In the genomic region with DNA sequence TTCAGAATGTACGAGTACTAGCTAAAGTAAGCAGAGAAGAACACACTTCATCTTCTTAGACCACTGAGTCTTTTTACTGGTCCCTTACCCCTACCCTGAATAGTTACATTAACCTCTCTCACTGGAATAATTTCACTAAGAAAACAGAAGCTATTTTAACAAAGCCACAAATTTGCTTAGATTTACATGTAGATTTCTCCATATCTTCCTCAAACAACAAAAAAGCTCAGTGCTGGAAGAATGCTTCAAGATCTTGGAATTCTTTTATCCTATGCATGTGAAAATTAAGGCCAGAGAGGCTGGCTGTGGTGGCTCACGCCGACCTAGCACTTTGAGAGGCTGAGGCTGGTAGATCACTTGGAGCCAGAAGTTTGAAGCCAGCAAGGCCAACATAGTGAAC, we compare ENCODE assay signal across 18 cellular contexts. TPM values are rescaled to one million over a fixed set of nuclear protein-coding genes. Genes with fewer than 3 reads are reported as not detected.
A peak's percentile ranks its signal among the peaks of the same experiment; 100 is the strongest.
DNase-seq lines count a peak whose midpoint lies in the region; ATAC-seq and TF ChIP-seq lines count a peak whose summit lies in the region.
"Had no signal": no experiment of that assay in that cellular context is flagged by ENCODE, and none has a peak within 500 bp of the region (broad histone marks: within the 10 kb centered on the region; RNA-seq: fewer than 3 reads in every experiment).

No MANE protein-coding gene starts in this region.

- peak overlapping the region; percentile 55 for H3K27ac Mint-ChIP-seq in activated CD8-positive, alpha-beta T cell treated with anti-CD3 and anti-CD28 coated beads, Interleukin-2, amount 10 ng/mL, durations not matched to agents 7 days and 5 days
- no peak overlapping the region for H3K27ac Mint-ChIP-seq in activated CD8-positive, alpha-beta T cell treated with anti-CD3 and anti-CD28 coated beads for 36 hours
- peak overlapping the region; percentile 77 for H3K27ac Mint-ChIP-seq in chondrocyte (ENCODE audit: unreplicated experiment)
- H3K27ac Mint-ChIP-seq: T-helper 1 cell treated with Interleukin-12 subunit alpha and Interleukin-12 subunit beta and Interleukin-4 antibody, amounts not matched to agents 30 μg/mL and 1 μg/mL, for 36 hours had no signal

- no peaks in the 10 kb centered on the region for H3K36me3 Mint-ChIP-seq in activated CD8-positive, alpha-beta T cell treated with anti-CD3 and anti-CD28 coated beads, Interleukin-2, amount 10 ng/mL, durations not matched to agents 7 days and 5 days (ENCODE audit: low read depth)
- no peaks in the 10 kb centered on the region for H3K36me3 Mint-ChIP-seq in activated CD8-positive, alpha-beta T cell treated with anti-CD3 and anti-CD28 coated beads for 36 hours (ENCODE audit: low read depth)
- no peaks in the 10 kb centered on the region for H3K36me3 Mint-ChIP-seq in chondrocyte (ENCODE audit: low read depth)

- no peak for TF ChIP-seq CTCF in activated CD8-positive, alpha-beta T cell treated with anti-CD3 and anti-CD28 coated beads for 36 hours (IDR thresholded peaks at IDR 0.05)
- no peak for TF ChIP-seq CTCF in chondrocyte (IDR thresholded peaks at IDR 0.05)
- no peak for TF ChIP-seq CTCF in thoracic aorta (IDR thresholded peaks at IDR 0.05)
- TF ChIP-seq CTCF in GM13977 (IDR thresholded peaks at IDR 0.05; ENCODE audit: extremely low read depth, insufficient read depth, missing control alignments), result no peak

- no peak for DNase-seq in activated CD8-positive, alpha-beta T cell treated with anti-CD3 and anti-CD28 coated beads, Interleukin-2, amount 10 ng/mL, durations not matched to agents 7 days and 5 days
- DNase-seq in activated CD8-positive, alpha-beta T cell treated with anti-CD3 and anti-CD28 coated beads for 36 hours, result no peak
- DNase-seq in NCI-H1048 (lab: John Stamatoyannopoulos, UW) (peak; percentile 40), chondrocyte (ENCODE audit: low spot score) (no peak), thoracic aorta (ENCODE audit: low spot score) (no peak), GM13977 (ENCODE audit: low spot score) (no peak)
- DNase-seq: GOT3, NCI-H1092, NCI-H226, NCI-H748 treated with DMSO at 0.1 percent for 48 hours had no signal

- CTCF ChIA-PET in activated CD8-positive, alpha-beta T cell treated with anti-CD3 and anti-CD28 coated beads, Interleukin-2, amount 10 ng/mL, durations not matched to agents 7 days and 5 days (lab: Charles Lee), result interaction anchor here (1.0 to 5.3 kb wide), 16 partner anchors 10 to 265 kb away, joined by 3 to 38 read pairs (median 4); no protein-coding TSS in a partner anchor
- CTCF ChIA-PET in activated CD8-positive, alpha-beta T cell treated with anti-CD3 and anti-CD28 coated beads for 36 hours (lab: Charles Lee), result interaction anchor here (1.4 to 7.8 kb wide), 9 partner anchors 12 to 233 kb away, joined by 3 to 65 read pairs (median 8); no protein-coding TSS in a partner anchor

- H3K36me3 ChIP-seq in thoracic aorta, result no peaks in the 10 kb centered on the region

- peaks cover 13 to 71% of the 10 kb centered on the region in 2 donors for H3K4me1 ChIP-seq in thoracic aorta (ENCODE audit: control insufficient read depth in 1 of 2, low read depth in 2 of 2)

- H3K27me3 Mint-ChIP-seq in activated CD8-positive, alpha-beta T cell treated with anti-CD3 and anti-CD28 coated beads, Interleukin-2, amount 10 ng/mL, durations not matched to agents 7 days and 5 days (ENCODE audit: low read depth), result peaks cover 41% of the 10 kb centered on the region
- H3K27me3 Mint-ChIP-seq in activated CD8-positive, alpha-beta T cell treated with anti-CD3 and anti-CD28 coated beads for 36 hours, result peaks cover 21% of the 10 kb centered on the region
- no peaks in the 10 kb centered on the region for H3K27me3 Mint-ChIP-seq in chondrocyte (ENCODE audit: low read depth)

- no peaks in the 10 kb centered on the region for H3K27me3 ChIP-seq in thoracic aorta (replicated peaks; ENCODE audit: insufficient read depth)

- H3K4me3 Mint-ChIP-seq in activated CD8-positive, alpha-beta T cell treated with anti-CD3 and anti-CD28 coated beads, Interleukin-2, amount 10 ng/mL, durations not matched to agents 7 days and 5 days, result no peak overlapping the region
- no peak overlapping the region for H3K4me3 Mint-ChIP-seq in activated CD8-positive, alpha-beta T cell treated with anti-CD3 and anti-CD28 coated beads for 36 hours
- no peak overlapping the region for H3K4me3 Mint-ChIP-seq in chondrocyte (ENCODE audit: unreplicated experiment)
- H3K4me3 Mint-ChIP-seq: T-helper 1 cell treated with Interleukin-12 subunit alpha and Interleukin-12 subunit beta and Interleukin-4 antibody, amounts not matched to agents 30 μg/mL and 1 μg/mL, for 36 hours had no signal

- no peak overlapping the region for H3K4me3 ChIP-seq in thoracic aorta
- H3K4me3 ChIP-seq: K562 had no signal

- in situ Hi-C loops in GM13977 (cut with MboI; ENCODE audit: low pct_unique_long_range_greater_than_20kb, low sequenced_read_pairs, unreplicated experiment), result no loop called here

- H3K9me3 ChIP-seq in thoracic aorta, result no peaks in the 10 kb centered on the region

- no peak for ATAC-seq in activated CD8-positive, alpha-beta T cell treated with anti-CD3 and anti-CD28 coated beads, Interleukin-2, amount 10 ng/mL, durations not matched to agents 7 days and 5 days
- ATAC-seq in activated CD8-positive, alpha-beta T cell treated with anti-CD3 and anti-CD28 coated beads for 36 hours, result no peak
- ATAC-seq in thoracic aorta (ENCODE audit: insufficient number of reproducible peaks, low FRiP score, low read depth) (no peak), GM19351 (IDR thresholded peaks at IDR 0.05; ENCODE audit: unreplicated experiment) (no peak), HG02759 (IDR thresholded peaks at IDR 0.05; ENCODE audit: unreplicated experiment) (no peak)
- ATAC-seq: K562, Panc1, Right ventricle myocardium inferior had no signal

- peak overlapping the region; percentile 11 to 75 for H3K27ac ChIP-seq in thoracic aorta
- H3K27ac ChIP-seq: 22Rv1, C4-2B had no signal

- intact Hi-C loops in activated CD8-positive, alpha-beta T cell treated with anti-CD3 and anti-CD28 coated beads for 36 hours (cut with micrococcal nuclease), result loop anchor here (5.0 kb wide), 1 partner anchor 106 kb away; no protein-coding TSS in a partner anchor

- H3K4me1 Mint-ChIP-seq in activated CD8-positive, alpha-beta T cell treated with anti-CD3 and anti-CD28 coated beads, Interleukin-2, amount 10 ng/mL, durations not matched to agents 7 days and 5 days (ENCODE audit: low read depth), result peaks cover 33% of the 10 kb centered on the region
- peaks cover 12% of the 10 kb centered on the region for H3K4me1 Mint-ChIP-seq in activated CD8-positive, alpha-beta T cell treated with anti-CD3 and anti-CD28 coated beads for 36 hours (ENCODE audit: low read depth)
- H3K4me1 Mint-ChIP-seq in chondrocyte (ENCODE audit: low read depth), result peaks cover 67% of the 10 kb centered on the region

- POLR2A ChIA-PET in activated CD8-positive, alpha-beta T cell treated with anti-CD3 and anti-CD28 coated beads, Interleukin-2, amount 10 ng/mL, durations not matched to agents 7 days and 5 days (lab: Charles Lee), result interaction anchor here (0.6 to 0.8 kb wide), 4 partner anchors 53 to 1405 kb away, joined by 3 to 4 read pairs (median 3); no protein-coding TSS in a partner anchor
- POLR2A ChIA-PET in activated CD8-positive, alpha-beta T cell treated with anti-CD3 and anti-CD28 coated beads for 36 hours (lab: Charles Lee), result interaction anchor here (0.7 kb wide), 1 partner anchor 11 kb away, joined by 3 read pairs; no protein-coding TSS in a partner anchor

- H3K9me3 Mint-ChIP-seq in activated CD8-positive, alpha-beta T cell treated with anti-CD3 and anti-CD28 coated beads, Interleukin-2, amount 10 ng/mL, durations not matched to agents 7 days and 5 days (ENCODE audit: insufficient read depth), result no peaks in the 10 kb centered on the region
- H3K9me3 Mint-ChIP-seq in activated CD8-positive, alpha-beta T cell treated with anti-CD3 and anti-CD28 coated beads for 36 hours, result no peaks in the 10 kb centered on the region
- H3K9me3 Mint-ChIP-seq in chondrocyte (ENCODE audit: low read depth), result no peaks in the 10 kb centered on the region
- H3K9me3 Mint-ChIP-seq: T-helper 1 cell treated with Interleukin-12 subunit alpha and Interleukin-12 subunit beta and Interleukin-4 antibody, amounts not matched to agents 30 μg/mL and 1 μg/mL, for 36 hours had no signal

RNA-seq across cellular contexts. Expression of a gene that starts 35.2 kb away (rescaled TPM):
- total RNA-seq in activated CD8-positive, alpha-beta T cell treated with anti-CD3 and anti-CD28 coated beads, Interleukin-2, amount 10 ng/mL, durations not matched to agents 7 days and 5 days, result not detected
- total RNA-seq in activated CD8-positive, alpha-beta T cell treated with anti-CD3 and anti-CD28 coated beads for 36 hours, result not detected
- total RNA-seq in chondrocyte, result not detected in 3 replicates
- total RNA-seq in thoracic aorta, result not detected
- total RNA-seq: K562 had no signal

RNA-seq across cellular contexts. Expression of a gene that starts 50.7 kb away (rescaled TPM):
- 10 to 100 TPM; 26.9 to 28.0 TPM for total RNA-seq in activated CD8-positive, alpha-beta T cell treated with anti-CD3 and anti-CD28 coated beads, Interleukin-2, amount 10 ng/mL, durations not matched to agents 7 days and 5 days
- 10 to 100 TPM; 55.9 to 56.7 TPM for total RNA-seq in activated CD8-positive, alpha-beta T cell treated with anti-CD3 and anti-CD28 coated beads for 36 hours
- 14.8 to 23.7 TPM (median 15.5 TPM) in 3 replicates for total RNA-seq in chondrocyte
- total RNA-seq in thoracic aorta, result 10 to 100 TPM in 1 of 2 donors, 1 to 10 TPM in 1; 7.3 to 11.1 TPM
